1 cellular context compared by ENCODE assay signal in genomic region chr1:36321119-36321951, GRCh38.
TF ChIP-seq lines count a peak whose summit lies in the region.

No MANE protein-coding gene starts in this region.

TF ChIP-seq in K562, 482 proteins besides CTCF, POLR2A, EP300 and RAD21 (continued from another document and continues in another):
- TF ChIP-seq SIRT6 (IDR thresholded peaks at IDR 0.05; ENCODE audit: low read depth, low read length) (no peak), RBM25 (IDR thresholded peaks at IDR 0.05; ENCODE audit: low read depth, low read length, severe bottlenecking) (no peak), SRSF7 (optimal IDR thresholded peaks at IDR 0.05; ENCODE audit: low read depth, low read length) (no peak), HNRNPLL (IDR thresholded peaks at IDR 0.05; ENCODE audit: low read depth, low read length, poor library complexity, severe bottlenecking) (peak; percentile 67), TAF15 (IDR thresholded peaks at IDR 0.05; ENCODE audit: low read depth, low read length) (no peak; the same call in 1 of the 2 replicates), ZNF57 (CRISPR knock-in tag; IDR thresholded peaks at IDR 0.05) (peak; percentile 66; the same call in 1 of the 2 replicates), NCOA6 (IDR thresholded peaks at IDR 0.05) (0 out of 2 replicates have a peak, but pooled peaks have one; percentile 46), ZNF347 (CRISPR knock-in tag; IDR thresholded peaks at IDR 0.05; ENCODE audit: low read depth) (no peak), SREBF1 (IDR thresholded peaks at IDR 0.05; ENCODE audit: borderline replicate concordance, low read depth, low read length) (no peak), CEBPB (tag; IDR thresholded peaks at IDR 0.05) (no peak), PRPF4 (IDR thresholded peaks at IDR 0.05; ENCODE audit: insufficient read depth, low read depth, low read length, poor library complexity, severe bottlenecking) (peak; percentile 12), ZNF12 (CRISPR knock-in tag; IDR thresholded peaks at IDR 0.05) (peak; percentile 86), HOMEZ (CRISPR knock-in tag; IDR thresholded peaks at IDR 0.05) (no peak), LCOR (CRISPR knock-in tag; IDR thresholded peaks at IDR 0.05) (peak; percentile 98), VEZF1 (CRISPR knock-in tag; IDR thresholded peaks at IDR 0.05) (peak; percentile 92), DPF2 (IDR thresholded peaks at IDR 0.05) (peak; percentile 63), LARP7 (IDR thresholded peaks at IDR 0.05) (no peak), RBBP5 (IDR thresholded peaks at IDR 0.05; ENCODE audit: borderline replicate concordance, insufficient read depth, low read length, poor library complexity, severe bottlenecking) (peak; percentile 41), ZBTB34 (CRISPR knock-in tag; IDR thresholded peaks at IDR 0.05) (no peak), MXI1 (IDR thresholded peaks at IDR 0.05; ENCODE audit: low read depth, low read length) (peak; percentile 73; the same call in 1 of the 2 replicates), SIX5 (IDR thresholded peaks at IDR 0.05; ENCODE audit: borderline replicate concordance in 1 of 2, insufficient read depth in 1 of 2, low read depth in 1 of 2, low read length in 2 of 2) (no peak), ZC3H8 (IDR thresholded peaks at IDR 0.05) (no peak), RAD51 (IDR thresholded peaks at IDR 0.05; ENCODE audit: borderline replicate concordance, low read depth) (no peak; the same call in 1 of the 2 replicates), ETV6 (IDR thresholded peaks at IDR 0.05; ENCODE audit: borderline replicate concordance in 1 of 2, low read depth in 2 of 2, low read length in 1 of 2) (no peak), ETV6 (CRISPR knock-in tag; IDR thresholded peaks at IDR 0.05; ENCODE audit: borderline replicate concordance) (no peak), NFATC3 (IDR thresholded peaks at IDR 0.05) (no peak), SAP30 (IDR thresholded peaks at IDR 0.05; ENCODE audit: borderline replicate concordance, insufficient read depth, low read depth, low read length, poor library complexity, severe bottlenecking) (no peak), JUND (IDR thresholded peaks at IDR 0.05; ENCODE audit: borderline replicate concordance, low read depth, low read length) (peak; percentile 42; the same call in 1 of the 2 replicates), JUND (tag; IDR thresholded peaks at IDR 0.05; ENCODE audit: borderline replicate concordance, low read depth, low read length) (peak; percentile 40; the same call in 1 of the 3 replicates), GTF3C2 (IDR thresholded peaks at IDR 0.05; ENCODE audit: borderline replicate concordance, extremely low read depth, insufficient read length) (no peak), ARID1B (IDR thresholded peaks at IDR 0.05) (peak; percentile 61), ZNF551 (CRISPR knock-in tag; IDR thresholded peaks at IDR 0.05) (no peak), NR1H2 (CRISPR knock-in tag; IDR thresholded peaks at IDR 0.05) (peak; percentile 76; the same call in 1 of the 2 replicates), NR3C1 (CRISPR knock-in tag; IDR thresholded peaks at IDR 0.05) (peak; percentile 96), ID3 (CRISPR knock-in tag; IDR thresholded peaks at IDR 0.05) (no peak), ID3 (tag; IDR thresholded peaks at IDR 0.05) (peak; percentile 90), RNF219 (CRISPR knock-in tag; IDR thresholded peaks at IDR 0.05) (no peak), TFAM (CRISPR knock-in tag; conservative IDR thresholded peaks at IDR 0.05) (no peak), ATF7 (IDR thresholded peaks at IDR 0.05) (peak; percentile 80), ASH1L (IDR thresholded peaks at IDR 0.05; ENCODE audit: borderline replicate concordance, low read depth, partially characterized antibody) (no peak), ZNF280B (CRISPR knock-in tag; IDR thresholded peaks at IDR 0.05) (no peak), BRD9 (IDR thresholded peaks at IDR 0.05; ENCODE audit: low read depth, partially characterized antibody) (no peak)
- TF ChIP-seq, protein P1, sequence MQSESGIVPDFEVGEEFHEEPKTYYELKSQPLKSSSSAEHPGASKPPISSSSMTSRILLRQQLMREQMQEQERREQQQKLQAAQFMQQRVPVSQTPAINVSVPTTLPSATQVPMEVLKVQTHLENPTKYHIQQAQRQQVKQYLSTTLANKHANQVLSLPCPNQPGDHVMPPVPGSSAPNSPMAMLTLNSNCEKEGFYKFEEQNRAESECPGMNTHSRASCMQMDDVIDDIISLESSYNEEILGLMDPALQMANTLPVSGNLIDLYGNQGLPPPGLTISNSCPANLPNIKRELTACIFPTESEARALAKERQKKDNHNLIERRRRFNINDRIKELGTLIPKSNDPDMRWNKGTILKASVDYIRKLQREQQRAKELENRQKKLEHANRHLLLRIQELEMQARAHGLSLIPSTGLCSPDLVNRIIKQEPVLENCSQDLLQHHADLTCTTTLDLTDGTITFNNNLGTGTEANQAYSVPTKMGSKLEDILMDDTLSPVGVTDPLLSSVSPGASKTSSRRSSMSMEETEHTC (IDR thresholded peaks at IDR 0.05): no peak
- TF ChIP-seq, protein P2, sequence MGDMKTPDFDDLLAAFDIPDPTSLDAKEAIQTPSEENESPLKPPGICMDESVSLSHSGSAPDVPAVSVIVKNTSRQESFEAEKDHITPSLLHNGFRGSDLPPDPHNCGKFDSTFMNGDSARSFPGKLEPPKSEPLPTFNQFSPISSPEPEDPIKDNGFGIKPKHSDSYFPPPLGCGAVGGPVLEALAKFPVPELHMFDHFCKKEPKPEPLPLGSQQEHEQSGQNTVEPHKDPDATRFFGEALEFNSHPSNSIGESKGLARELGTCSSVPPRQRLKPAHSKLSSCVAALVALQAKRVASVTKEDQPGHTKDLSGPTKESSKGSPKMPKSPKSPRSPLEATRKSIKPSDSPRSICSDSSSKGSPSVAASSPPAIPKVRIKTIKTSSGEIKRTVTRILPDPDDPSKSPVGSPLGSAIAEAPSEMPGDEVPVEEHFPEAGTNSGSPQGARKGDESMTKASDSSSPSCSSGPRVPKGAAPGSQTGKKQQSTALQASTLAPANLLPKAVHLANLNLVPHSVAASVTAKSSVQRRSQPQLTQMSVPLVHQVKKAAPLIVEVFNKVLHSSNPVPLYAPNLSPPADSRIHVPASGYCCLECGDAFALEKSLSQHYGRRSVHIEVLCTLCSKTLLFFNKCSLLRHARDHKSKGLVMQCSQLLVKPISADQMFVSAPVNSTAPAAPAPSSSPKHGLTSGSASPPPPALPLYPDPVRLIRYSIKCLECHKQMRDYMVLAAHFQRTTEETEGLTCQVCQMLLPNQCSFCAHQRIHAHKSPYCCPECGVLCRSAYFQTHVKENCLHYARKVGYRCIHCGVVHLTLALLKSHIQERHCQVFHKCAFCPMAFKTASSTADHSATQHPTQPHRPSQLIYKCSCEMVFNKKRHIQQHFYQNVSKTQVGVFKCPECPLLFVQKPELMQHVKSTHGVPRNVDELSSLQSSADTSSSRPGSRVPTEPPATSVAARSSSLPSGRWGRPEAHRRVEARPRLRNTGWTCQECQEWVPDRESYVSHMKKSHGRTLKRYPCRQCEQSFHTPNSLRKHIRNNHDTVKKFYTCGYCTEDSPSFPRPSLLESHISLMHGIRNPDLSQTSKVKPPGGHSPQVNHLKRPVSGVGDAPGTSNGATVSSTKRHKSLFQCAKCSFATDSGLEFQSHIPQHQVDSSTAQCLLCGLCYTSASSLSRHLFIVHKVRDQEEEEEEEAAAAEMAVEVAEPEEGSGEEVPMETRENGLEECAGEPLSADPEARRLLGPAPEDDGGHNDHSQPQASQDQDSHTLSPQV (IDR thresholded peaks at IDR 0.05): peak; percentile 98
- TF ChIP-seq, protein P3, sequence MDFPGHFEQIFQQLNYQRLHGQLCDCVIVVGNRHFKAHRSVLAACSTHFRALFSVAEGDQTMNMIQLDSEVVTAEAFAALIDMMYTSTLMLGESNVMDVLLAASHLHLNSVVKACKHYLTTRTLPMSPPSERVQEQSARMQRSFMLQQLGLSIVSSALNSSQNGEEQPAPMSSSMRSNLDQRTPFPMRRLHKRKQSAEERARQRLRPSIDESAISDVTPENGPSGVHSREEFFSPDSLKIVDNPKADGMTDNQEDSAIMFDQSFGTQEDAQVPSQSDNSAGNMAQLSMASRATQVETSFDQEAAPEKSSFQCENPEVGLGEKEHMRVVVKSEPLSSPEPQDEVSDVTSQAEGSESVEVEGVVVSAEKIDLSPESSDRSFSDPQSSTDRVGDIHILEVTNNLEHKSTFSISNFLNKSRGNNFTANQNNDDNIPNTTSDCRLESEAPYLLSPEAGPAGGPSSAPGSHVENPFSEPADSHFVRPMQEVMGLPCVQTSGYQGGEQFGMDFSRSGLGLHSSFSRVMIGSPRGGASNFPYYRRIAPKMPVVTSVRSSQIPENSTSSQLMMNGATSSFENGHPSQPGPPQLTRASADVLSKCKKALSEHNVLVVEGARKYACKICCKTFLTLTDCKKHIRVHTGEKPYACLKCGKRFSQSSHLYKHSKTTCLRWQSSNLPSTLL (IDR thresholded peaks at IDR 0.05): no peak
